In genomic region chr1:1291611-1292441, GRCh38 we compare ENCODE assay signal across 8 cellular contexts. TPM values are rescaled to one million over a fixed set of nuclear protein-coding genes. Genes with fewer than 3 reads are reported as not detected.
DNase-seq lines count a peak whose midpoint lies in the region; ATAC-seq and TF ChIP-seq lines count a peak whose summit lies in the region.

No MANE protein-coding gene starts in this region.

- peak; percentile 85 to 89 for ATAC-seq in activated CD4-positive, CD25-positive, alpha-beta regulatory T cell treated with anti-CD3 and anti-CD28 coated beads, Interleukin-2, amount 50 U/mL, for 24 hours
- ATAC-seq in lower lobe of right lung (peak; percentile 72 to 84), HG02970 (IDR thresholded peaks at IDR 0.05; ENCODE audit: low FRiP score, unreplicated experiment) (no peak)
- peak; percentile 35 for ATAC-seq in stimulated activated naive CD8-positive, alpha-beta T cell treated with anti-CD3 and anti-CD28 coated beads, Interleukin-15, Interleukin-2, amounts not matched to agents 100 U/mL and 50 U/mL, for 24 hours

- TF ChIP-seq CTCF in chondrocyte (IDR thresholded peaks at IDR 0.05) (peak; percentile 80), lower lobe of right lung (IDR thresholded peaks at IDR 0.05) (peak; percentile 57)

- H3K4me3 Mint-ChIP-seq in chondrocyte (ENCODE audit: unreplicated experiment) = no peak overlapping the region

- no peaks in the 10 kb centered on the region for H3K4me1 ChIP-seq in lower lobe of right lung

- H3K4me3 ChIP-seq in lower lobe of right lung = no peak overlapping the region

- no peaks in the 10 kb centered on the region for H3K27me3 Mint-ChIP-seq in chondrocyte (ENCODE audit: low read depth)

- H3K4me1 Mint-ChIP-seq in chondrocyte (ENCODE audit: low read depth) = peaks cover 4% of the 10 kb centered on the region

- H3K27ac ChIP-seq in lower lobe of right lung = no peak overlapping the region

- H3K9me3 Mint-ChIP-seq in chondrocyte (ENCODE audit: low read depth) = no peaks in the 10 kb centered on the region

- DNase-seq in AG08396 (ENCODE audit: low spot score) (peak; percentile 73), GM19238 (ENCODE audit: insufficient read length, low spot score) (peak; percentile 85), NCI-H2196 treated with DMSO at 0.1 percent for 48 hours (lab: John Stamatoyannopoulos, UW; ENCODE audit: unreplicated experiment) (peak; percentile 55), chondrocyte (ENCODE audit: low spot score) (no peak), lower lobe of right lung (peak; percentile 78)
- peak; percentile 63 for DNase-seq in stimulated activated naive CD8-positive, alpha-beta T cell treated with anti-CD3 and anti-CD28 coated beads, Interleukin-15, Interleukin-2, amounts not matched to agents 100 U/mL and 50 U/mL, for 24 hours

- peaks cover 10% of the 10 kb centered on the region for H3K27me3 ChIP-seq in lower lobe of right lung (ENCODE audit: low read depth)

- no peaks in the 10 kb centered on the region for H3K9me3 ChIP-seq in lower lobe of right lung

- intact Hi-C loops in lower lobe of right lung (cut with DNase I) = no loop called here

- H3K36me3 ChIP-seq in lower lobe of right lung = peaks cover 14% of the 10 kb centered on the region

- no peaks in the 10 kb centered on the region for H3K36me3 Mint-ChIP-seq in chondrocyte (ENCODE audit: low read depth)

- H3K27ac Mint-ChIP-seq in chondrocyte (ENCODE audit: unreplicated experiment) = no peak overlapping the region

RNA-seq across cellular contexts. Expression of gene SCNN1D, which starts 11.6 kb away (rescaled TPM):
- 6.6 to 7.4 TPM (median 6.7 TPM) in 3 replicates for total RNA-seq in chondrocyte
- total RNA-seq in lower lobe of right lung = 4.3 TPM

RNA-seq across cellular contexts. Expression of gene ACAP3, which starts 15.9 kb away (rescaled TPM):
- total RNA-seq in chondrocyte (51.9 to 77.5 TPM (median 57.5 TPM) in 3 replicates), lower lobe of right lung (50.6 TPM)

RNA-seq across cellular contexts. Expression of gene PUSL1, which starts 16.6 kb away (rescaled TPM):
- total RNA-seq in chondrocyte (21.6 to 22.3 TPM (median 22.1 TPM) in 3 replicates), lower lobe of right lung (16.2 TPM)

RNA-seq across cellular contexts. Expression of gene UBE2J2, which starts 18.2 kb away (rescaled TPM):
- 49.2 to 57.5 TPM (median 52.0 TPM) in 3 replicates for total RNA-seq in chondrocyte
- total RNA-seq in lower lobe of right lung = 49.9 TPM

RNA-seq across cellular contexts. Expression of gene INTS11, which starts 32.6 kb away (rescaled TPM):
- total RNA-seq in chondrocyte (67.3 to 87.0 TPM (median 73.8 TPM) in 3 replicates), lower lobe of right lung (88.9 TPM)
